Comparison of ENCODE assay signal across 32 cellular contexts in the genomic region with DNA sequence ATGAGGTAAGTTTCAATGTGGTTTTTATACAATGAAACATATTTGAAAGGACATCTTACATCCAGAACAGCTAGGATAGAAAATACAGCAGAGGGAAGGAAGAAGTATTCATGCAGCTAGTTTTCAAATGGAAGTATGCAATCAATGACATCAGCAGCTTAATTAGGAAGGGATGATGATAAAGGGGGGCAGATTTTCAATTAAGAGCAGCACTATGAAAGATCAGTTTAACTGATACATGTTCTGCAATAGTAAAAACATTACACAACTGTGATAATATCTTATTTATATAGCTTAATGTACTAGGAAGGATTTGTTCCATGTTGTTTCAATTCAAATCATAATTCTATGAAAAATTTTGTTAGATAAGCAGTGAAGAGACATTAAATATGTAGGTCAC.
"Had no signal": no experiment of that assay in that cellular context is flagged by ENCODE, and none has a peak within 500 bp of the region (broad histone marks: within the 10 kb centered on the region; RNA-seq: fewer than 3 reads in every experiment).

No MANE protein-coding gene starts in this region.

- H3K36me3 Mint-ChIP-seq: activated naive CD8-positive, alpha-beta T cell treated with anti-CD3 and anti-CD28 coated beads for 36 hours had no signal

- DNase-seq: activated CD4-positive, alpha-beta memory T cell treated with anti-CD3 and anti-CD28 coated beads, Interleukin-2, amount 10 ng/mL, durations not matched to agents 7 days and 5 days; activated CD4-positive, alpha-beta T cell treated with anti-CD3 and anti-CD28 coated beads for 1 hour; activated CD4-positive, alpha-beta T cell treated with anti-CD3 and anti-CD28 coated beads for 48 hours; activated CD4-positive, CD25-positive, alpha-beta regulatory T cell; activated effector memory CD4-positive, alpha-beta T cell treated with anti-CD3 and anti-CD28 coated beads, Interleukin-2, amount 50 U/mL, for 16 hours; activated naive CD4-positive, alpha-beta T cell; activated naive CD4-positive, alpha-beta T cell treated with anti-CD3 and anti-CD28 coated beads, Interleukin-2, amount 50 U/mL, for 16 hours; activated naive CD8-positive, alpha-beta T cell treated with anti-CD3 and anti-CD28 coated beads for 36 hours; activated T-cell treated with anti-CD3 and anti-CD28 coated beads, Interleukin-2, amount 50 U/mL, for 1 hour; activated T-cell treated with anti-CD3 and anti-CD28 coated beads, Interleukin-2, amount 50 U/mL, for 72 hours; amniotic stem cell; aorta; brain microvascular endothelial cell; central memory CD4-positive, alpha-beta T cell; KG1; NCI-H1092; NCI-H1436 treated with DMSO at 0.1 percent for 48 hours; NCI-H1694 treated with DMSO at 0.1 percent for 48 hours; NCI-H2029; NCI-H510A; NCI-H526; NCI-H748 treated with DMSO at 0.1 percent for 48 hours; OCI-M1; SHP77; SJCRH30; SW 1271; T-helper 1 cell; T-helper 9 cell; WERI-Rb-1 had no signal

- ATAC-seq: activated T-cell treated with anti-CD3 and anti-CD28 coated beads, Interleukin-2, amount 50 U/mL, for 72 hours; activated T-helper 17 cell treated with anti-CD3 and anti-CD28 coated beads, Interleukin-2, amount 50 U/mL, for 72 hours; Panc1 had no signal

- H3K4me3 Mint-ChIP-seq: activated CD4-positive, alpha-beta memory T cell treated with anti-CD3 and anti-CD28 coated beads, Interleukin-2, amount 10 ng/mL, durations not matched to agents 7 days and 5 days; activated naive CD8-positive, alpha-beta T cell treated with anti-CD3 and anti-CD28 coated beads for 36 hours; activated T-cell treated with anti-CD3 and anti-CD28 coated beads, Interleukin-2, amount 50 U/mL, for 72 hours; activated T-helper 17 cell treated with anti-CD3 and anti-CD28 coated beads, Interleukin-2, amount 50 U/mL, for 72 hours had no signal

- H3K27me3 Mint-ChIP-seq: activated naive CD8-positive, alpha-beta T cell treated with anti-CD3 and anti-CD28 coated beads for 36 hours had no signal

- H3K27me3 ChIP-seq: brain microvascular endothelial cell, SJCRH30 had no signal

- H3K36me3 ChIP-seq: brain microvascular endothelial cell, SJCRH30, WERI-Rb-1 had no signal

- H3K4me1 Mint-ChIP-seq: activated T-helper 17 cell treated with anti-CD3 and anti-CD28 coated beads, Interleukin-2, amount 50 U/mL, for 72 hours had no signal

- H3K27ac ChIP-seq: brain microvascular endothelial cell, SJCRH30, SK-N-MC, WERI-Rb-1 had no signal

- H3K9me3 Mint-ChIP-seq: activated T-cell treated with anti-CD3 and anti-CD28 coated beads, Interleukin-2, amount 50 U/mL, for 72 hours; activated T-helper 17 cell treated with anti-CD3 and anti-CD28 coated beads, Interleukin-2, amount 50 U/mL, for 72 hours had no signal

- H3K4me3 ChIP-seq: SJCRH30, SK-N-MC had no signal

- H3K27ac Mint-ChIP-seq: activated CD4-positive, alpha-beta memory T cell treated with anti-CD3 and anti-CD28 coated beads, Interleukin-2, amount 10 ng/mL, durations not matched to agents 7 days and 5 days; activated naive CD8-positive, alpha-beta T cell treated with anti-CD3 and anti-CD28 coated beads for 36 hours; activated T-cell treated with anti-CD3 and anti-CD28 coated beads, Interleukin-2, amount 50 U/mL, for 72 hours; activated T-helper 17 cell treated with anti-CD3 and anti-CD28 coated beads, Interleukin-2, amount 50 U/mL, for 72 hours had no signal

- H3K4me1 ChIP-seq: SJCRH30 had no signal
